In genomic region chr10:88226027-88226690, GRCh38 we compare ENCODE assay signal across 20 cellular contexts.
DNase-seq lines count a peak whose midpoint lies in the region; ATAC-seq, FAIRE-seq and TF ChIP-seq lines count a peak whose summit lies in the region.
"Had no signal": no experiment of that assay in that cellular context is flagged by ENCODE, and none has a peak within 500 bp of the region (broad histone marks: within the 10 kb centered on the region; RNA-seq: fewer than 3 reads in every experiment).

No MANE protein-coding gene starts in this region.

- H3K27me3 ChIP-seq in subcutaneous abdominal adipose tissue (ENCODE audit: control insufficient read depth in 5 of 5, insufficient read depth in 4 of 5, low read length in 5 of 5) = no peaks in the 10 kb centered on the region
- H3K27me3 ChIP-seq in uterus = no peaks in the 10 kb centered on the region
- H3K27me3 ChIP-seq: BLaER1 treated with 17β-estradiol and CSF1 and Interleukin-3, amounts not matched to agents 10 nM and 100 nM had no signal

- intact Hi-C loops in uterus (cut with DNase I; ENCODE audit: low total_unique reads) = no loop called here

- H3K4me3 ChIP-seq in coronary artery (no peak overlapping the region), subcutaneous abdominal adipose tissue (ENCODE audit: low read depth in 1 of 5, low read length in 5 of 5) (no peak overlapping the region), uterus (no peak overlapping the region)
- H3K4me3 ChIP-seq: BLaER1 treated with 17β-estradiol and CSF1 and Interleukin-3, amounts not matched to agents 10 nM and 100 nM had no signal

- H3K27ac ChIP-seq in coronary artery (peak overlapping the region; percentile 21 to 25), subcutaneous abdominal adipose tissue (ENCODE audit: low read depth, low read length) (peak overlapping the region; percentile 88), uterus (peak overlapping the region in 1 of 2 donors; percentile 23)
- H3K27ac ChIP-seq: BLaER1 treated with 17β-estradiol and CSF1 and Interleukin-3, amounts not matched to agents 10 nM and 100 nM had no signal

- H3K4me1 ChIP-seq in subcutaneous abdominal adipose tissue (ENCODE audit: control insufficient read depth in 5 of 5, insufficient read depth in 5 of 5, low read length in 5 of 5) (peaks cover 0 to 24% (median 22%) of the 10 kb centered on the region in 5 donors), uterus (no peaks in the 10 kb centered on the region)
- H3K4me1 ChIP-seq: BLaER1 treated with 17β-estradiol and CSF1 and Interleukin-3, amounts not matched to agents 10 nM and 100 nM had no signal

- DNase-seq in H54 (ENCODE audit: insufficient read length, low spot score) (no peak), coronary artery (ENCODE audit: low spot score) (no peak), left lobe of liver (ENCODE audit: low spot score) (no peak), D341Med (ENCODE audit: low spot score) (no peak), SW 1271 (lab: John Stamatoyannopoulos, UW) (no peak), uterus (no peak)
- DNase-seq: Calu3; CD8-positive, alpha-beta T cell; DMS79; IMR-90; NCI-H1417; NCI-H187; NCI-H226; NCI-H82; SHP77 treated with DMSO at 0.1 percent for 48 hours had no signal

- H3K9me3 ChIP-seq in subcutaneous abdominal adipose tissue (ENCODE audit: control insufficient read depth in 5 of 5, low read length in 5 of 5) = no peaks in the 10 kb centered on the region
- H3K9me3 ChIP-seq in uterus = no peaks in the 10 kb centered on the region

- TF ChIP-seq POLR2A in H54 (IDR thresholded peaks at IDR 0.05; ENCODE audit: low read depth, low read length) (no peak), uterus (IDR thresholded peaks at IDR 0.05) (no peak)

- FAIRE-seq in H54 (lab: Jason Lieb, UNC) = peak; percentile 76
- FAIRE-seq: GM12892, GM18507, H1 had no signal

- ATAC-seq in left lobe of liver = peak; percentile 55
- ATAC-seq: CD8-positive, alpha-beta T cell had no signal

- TF ChIP-seq CTCF in coronary artery (IDR thresholded peaks at IDR 0.05) = no peak
- TF ChIP-seq CTCF in uterus (IDR thresholded peaks at IDR 0.05) = no peak

- H3K9ac ChIP-seq in subcutaneous abdominal adipose tissue (ENCODE audit: low read length in 5 of 5) = no peak overlapping the region
- H3K9ac ChIP-seq: BLaER1 treated with 17β-estradiol and CSF1 and Interleukin-3, amounts not matched to agents 10 nM and 100 nM had no signal

- H3K36me3 ChIP-seq in subcutaneous abdominal adipose tissue (ENCODE audit: control insufficient read depth in 5 of 5, insufficient read depth in 5 of 5, low read length in 5 of 5) = no peaks in the 10 kb centered on the region
- no peaks in the 10 kb centered on the region for H3K36me3 ChIP-seq in uterus
- H3K36me3 ChIP-seq: BLaER1 treated with 17β-estradiol and CSF1 and Interleukin-3, amounts not matched to agents 10 nM and 100 nM had no signal
